In the genomic region with DNA sequence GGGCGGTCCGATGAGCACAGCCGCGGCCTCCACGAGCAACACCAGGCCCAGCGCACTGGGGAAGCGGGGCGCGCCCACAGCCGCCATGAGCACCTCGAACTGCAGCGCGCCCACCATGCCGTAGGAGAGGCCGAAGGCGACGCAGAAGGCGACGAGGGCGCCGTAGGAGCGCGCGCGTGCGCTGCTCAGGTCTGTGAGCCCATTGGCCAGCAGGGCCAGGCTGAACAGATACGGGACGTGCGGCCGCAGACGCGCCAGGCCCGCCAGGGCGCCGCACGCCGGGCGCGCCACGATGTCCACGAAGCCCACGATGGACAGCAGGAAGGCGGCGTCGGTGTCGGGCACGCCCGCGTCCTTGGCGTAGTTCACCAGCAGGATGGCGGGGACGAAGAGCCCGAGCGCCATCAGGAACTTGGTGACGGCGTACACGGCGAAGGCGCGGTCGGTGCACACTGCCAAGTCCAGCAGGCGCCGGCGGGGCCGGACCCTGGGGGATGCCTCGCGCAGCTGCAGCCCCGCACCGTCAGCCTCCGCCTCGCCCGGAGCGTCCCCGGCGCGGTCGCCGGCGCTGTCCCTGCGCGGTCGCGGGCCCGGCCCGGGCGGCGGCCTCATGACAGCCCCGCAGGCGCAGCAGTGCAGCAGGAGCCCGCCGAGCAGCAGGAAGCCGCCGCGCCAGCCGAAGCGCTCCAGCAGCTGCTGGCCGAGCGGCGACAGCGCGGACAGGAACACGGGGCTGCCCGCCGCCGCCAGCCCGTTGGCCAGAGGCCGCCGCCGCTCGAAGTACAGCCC, we compare ENCODE assay signal across 9 cellular contexts. TPM values are rescaled to one million over a fixed set of nuclear protein-coding genes. Genes with fewer than 3 reads are reported as not detected.
DNase-seq lines count a peak whose midpoint lies in the region; ATAC-seq, FAIRE-seq and TF ChIP-seq lines count a peak whose summit lies in the region.
"Had no signal": no experiment of that assay in that cellular context is flagged by ENCODE, and none has a peak within 500 bp of the region (broad histone marks: within the 10 kb centered on the region; RNA-seq: fewer than 3 reads in every experiment).

No MANE protein-coding gene starts in this region.

- H3K4me3 ChIP-seq in left ventricle myocardium inferior: peak overlapping the region; percentile 65

- DNase-seq in GM03348 (ENCODE audit: low spot score): peak; percentile 62
- DNase-seq in left ventricle myocardium inferior: peak; percentile 41
- DNase-seq in sciatic nerve (ENCODE audit: low spot score): no peak
- DNase-seq in GM10248 (ENCODE audit: extremely low spot score): no peak
- DNase-seq in HTR-8/SVneo (ENCODE audit: insufficient read length, low spot score): no peak

- H3K9me3 ChIP-seq in left ventricle myocardium inferior (replicated peaks): no peaks in the 10 kb centered on the region

- no peaks in the 10 kb centered on the region for H3K36me3 ChIP-seq in left ventricle myocardium inferior

- TF ChIP-seq CTCF in left ventricle myocardium inferior (IDR thresholded peaks at IDR 0.05; ENCODE audit: borderline replicate concordance) (no peak), GM10248 (IDR thresholded peaks at IDR 0.05; ENCODE audit: control extremely low read depth, extremely low read depth, low read depth, missing control alignments) (no peak)

- H3K27ac Mint-ChIP-seq in activated T-helper 17 cell treated with anti-CD3 and anti-CD28 coated beads, Interleukin-2, amount 50 U/mL, for 72 hours: no peak overlapping the region

- intact Hi-C loops in left ventricle myocardium inferior (cut with micrococcal nuclease) (no loop called here), sciatic nerve (cut with DNase I) (no loop called here)

- H3K4me3 Mint-ChIP-seq in activated T-helper 17 cell treated with anti-CD3 and anti-CD28 coated beads, Interleukin-2, amount 50 U/mL, for 72 hours: no peak overlapping the region

- peaks cover 21% of the 10 kb centered on the region for H3K4me1 ChIP-seq in left ventricle myocardium inferior

- peaks cover 4% of the 10 kb centered on the region for H3K27me3 Mint-ChIP-seq in activated T-helper 17 cell treated with anti-CD3 and anti-CD28 coated beads, Interleukin-2, amount 50 U/mL, for 72 hours

- no peak overlapping the region for H3K27ac ChIP-seq in left ventricle myocardium inferior (replicated peaks)

- CTCF ChIA-PET in GM10248 (lab: Yijun Ruan, JAX): interaction anchor here (1.8 kb wide), 1 partner anchor 19 kb away, joined by 4 read pairs; no protein-coding TSS in a partner anchor

- no peaks in the 10 kb centered on the region for H3K9me3 Mint-ChIP-seq in activated T-helper 17 cell treated with anti-CD3 and anti-CD28 coated beads, Interleukin-2, amount 50 U/mL, for 72 hours

- POLR2A ChIA-PET in GM10248 (lab: Yijun Ruan, JAX): no interaction called here

- H3K4me1 Mint-ChIP-seq in activated T-helper 17 cell treated with anti-CD3 and anti-CD28 coated beads, Interleukin-2, amount 50 U/mL, for 72 hours: no peaks in the 10 kb centered on the region

- H3K36me3 Mint-ChIP-seq in activated T-helper 17 cell treated with anti-CD3 and anti-CD28 coated beads, Interleukin-2, amount 50 U/mL, for 72 hours (ENCODE audit: low read depth): no peaks in the 10 kb centered on the region

- ATAC-seq in activated T-helper 17 cell treated with anti-CD3 and anti-CD28 coated beads, Interleukin-2, amount 50 U/mL, for 72 hours (replicated peaks): peak; percentile 61
- ATAC-seq in sciatic nerve (peak; percentile 59), GM21528 (IDR thresholded peaks at IDR 0.05; ENCODE audit: low FRiP score, unreplicated experiment) (no peak), HG02840 (IDR thresholded peaks at IDR 0.05; ENCODE audit: low FRiP score, unreplicated experiment) (no peak)

- peaks cover 18% of the 10 kb centered on the region for H3K27me3 ChIP-seq in left ventricle myocardium inferior (ENCODE audit: low read depth)

- no peak for FAIRE-seq in HTR-8/SVneo (lab: Jason Lieb, UNC)

RNA-seq across cellular contexts. Expression of gene SLC16A8, which starts 2.9 kb away (rescaled TPM):
- not detected for total RNA-seq in activated T-helper 17 cell treated with anti-CD3 and anti-CD28 coated beads, Interleukin-2, amount 50 U/mL, for 72 hours
- total RNA-seq in left ventricle myocardium inferior (not detected), sciatic nerve (1.7 TPM)
- total RNA-seq: T-helper 1 cell treated with Interleukin-12 subunit alpha and Interleukin-12 subunit beta and Interleukin-4 antibody, amounts not matched to agents 30 ng/mL and 1 ng/mL, for 36 hours had no signal

RNA-seq across cellular contexts. Expression of gene PICK1, which starts 23.8 kb away (rescaled TPM):
- total RNA-seq in activated T-helper 17 cell treated with anti-CD3 and anti-CD28 coated beads, Interleukin-2, amount 50 U/mL, for 72 hours: 10 to 100 TPM; 15.2 to 23.2 TPM
- total RNA-seq in left ventricle myocardium inferior (21.1 TPM), sciatic nerve (28.7 TPM)

RNA-seq across cellular contexts. Expression of gene BAIAP2L2, which starts 29.4 kb away (rescaled TPM):
- total RNA-seq in activated T-helper 17 cell treated with anti-CD3 and anti-CD28 coated beads, Interleukin-2, amount 50 U/mL, for 72 hours: 1 to 10 TPM in 1 of 2 donors, under 1 TPM in 1; 0.84 to 2.1 TPM
- total RNA-seq in left ventricle myocardium inferior (0.16 TPM), sciatic nerve (1.6 TPM)

Comparison
In these comparisons a context has a peak if more than half of its experiments do, and no peak if none do; other contexts are left out.
1. DNase-seq: peak in GM03348 (single experiment) and left ventricle myocardium inferior (single experiment); none in sciatic nerve (single experiment), GM10248 (single experiment) and HTR-8/SVneo (single experiment).
2. ATAC-seq: peak in activated T-helper 17 cell treated with anti-CD3 and anti-CD28 coated beads, Interleukin-2, amount 50 U/mL, for 72 hours (single experiment) and sciatic nerve (single experiment); none in GM21528 (single experiment) and HG02840 (single experiment).